ENCODE assay signal across 26 cellular contexts in genomic region chr1:109689844-109690405, GRCh38. TPM values are rescaled to one million over a fixed set of nuclear protein-coding genes. Genes with fewer than 3 reads are reported as not detected.
DNase-seq lines count a peak whose midpoint lies in the region; ATAC-seq and TF ChIP-seq lines count a peak whose summit lies in the region.
"Had no signal": no experiment of that assay in that cellular context is flagged by ENCODE, and none has a peak within 500 bp of the region (broad histone marks: within the 10 kb centered on the region; RNA-seq: fewer than 3 reads in every experiment).

No MANE protein-coding gene starts in this region.

- no peak for DNase-seq in activated CD4-positive, alpha-beta T cell treated with anti-CD3 and anti-CD28 coated beads, Interleukin-2, amount 10 ng/mL, durations not matched to agents 7 days and 5 days
- no peak for DNase-seq in activated CD4-positive, alpha-beta T cell treated with anti-CD3 and anti-CD28 coated beads for 48 hours
- DNase-seq in CD4-positive, alpha-beta T cell, result no peak
- DNase-seq in cerebellum (ENCODE audit: low spot score), result no peak
- DNase-seq in foreskin fibroblast, result no peak
- DNase-seq in DMS79 (lab: John Stamatoyannopoulos, UW), result no peak
- DNase-seq: BE2C, Caco-2, DMS 273 treated with DMSO at 0.1 percent for 48 hours, DND-41, GOT3, HCEC 1CT, MG63, NCI-H1417, NCI-H1694 treated with DMSO at 0.1 percent for 48 hours, NCI-H2081 treated with DMSO at 0.1 percent for 48 hours, NCI-H2171 treated with DMSO at 0.1 percent for 48 hours, NCI-H524 treated with DMSO at 0.1 percent for 48 hours, NCI-H82 had no signal

- peaks cover 22% of the 10 kb centered on the region for H3K4me1 Mint-ChIP-seq in activated CD4-positive, alpha-beta T cell treated with anti-CD3 and anti-CD28 coated beads, Interleukin-2, amount 10 ng/mL, durations not matched to agents 7 days and 5 days
- peaks cover 23% of the 10 kb centered on the region for H3K4me1 Mint-ChIP-seq in CD4-positive, alpha-beta T cell (ENCODE audit: low read depth)
- H3K4me1 Mint-ChIP-seq in nephron, result peaks cover 5% of the 10 kb centered on the region

- ATAC-seq in CD4-positive, alpha-beta T cell (ENCODE audit: poor library complexity), result no peak
- ATAC-seq: A549, GM12878, K562, Panc1 had no signal

- H3K36me3 Mint-ChIP-seq in activated CD4-positive, alpha-beta T cell treated with anti-CD3 and anti-CD28 coated beads, Interleukin-2, amount 10 ng/mL, durations not matched to agents 7 days and 5 days (ENCODE audit: low read depth), result peaks cover 11% of the 10 kb centered on the region
- H3K36me3 Mint-ChIP-seq in CD4-positive, alpha-beta T cell (ENCODE audit: low read depth), result peaks cover 34% of the 10 kb centered on the region
- H3K36me3 Mint-ChIP-seq in nephron (ENCODE audit: low read depth), result peaks cover 5% of the 10 kb centered on the region

- peaks cover 4% of the 10 kb centered on the region for H3K9me3 Mint-ChIP-seq in activated CD4-positive, alpha-beta T cell treated with anti-CD3 and anti-CD28 coated beads, Interleukin-2, amount 10 ng/mL, durations not matched to agents 7 days and 5 days
- no peaks in the 10 kb centered on the region for H3K9me3 Mint-ChIP-seq in CD4-positive, alpha-beta T cell
- H3K9me3 Mint-ChIP-seq in nephron, result no peaks in the 10 kb centered on the region

- POLR2A ChIA-PET in activated CD4-positive, alpha-beta T cell treated with anti-CD3 and anti-CD28 coated beads, Interleukin-2, amount 10 ng/mL, durations not matched to agents 7 days and 5 days (lab: Charles Lee), result no interaction called here
- POLR2A ChIA-PET in CD4-positive, alpha-beta T cell (lab: Charles Lee), result no interaction called here

- TF ChIP-seq CTCF in CD4-positive, alpha-beta T cell (IDR thresholded peaks at IDR 0.05), result no peak
- no peak for TF ChIP-seq CTCF in nephron (IDR thresholded peaks at IDR 0.05; ENCODE audit: unreplicated experiment in 3 of 3)
- TF ChIP-seq CTCF in foreskin fibroblast (IDR thresholded peaks at IDR 0.05; ENCODE audit: low read depth, low read length), result no peak

- peak overlapping the region; percentile 9 for H3K4me3 Mint-ChIP-seq in activated CD4-positive, alpha-beta T cell treated with anti-CD3 and anti-CD28 coated beads, Interleukin-2, amount 10 ng/mL, durations not matched to agents 7 days and 5 days
- H3K4me3 Mint-ChIP-seq in CD4-positive, alpha-beta T cell, result peak overlapping the region; percentile 95
- H3K4me3 Mint-ChIP-seq in nephron, result peak overlapping the region; percentile 49 to 79 (median 78)

- intact Hi-C loops in CD4-positive, alpha-beta T cell (cut with DNase I, micrococcal nuclease), result loop anchor here (2.0 to 5.0 kb wide), 5 partner anchors 47 to 292 kb away; partner anchors contain the start of gene AHCYL1 (in 1 of the 2)

- H3K27me3 ChIP-seq in CD4-positive, alpha-beta T cell (ENCODE audit: control insufficient read depth, insufficient read depth, low read length), result no peaks in the 10 kb centered on the region
- H3K27me3 ChIP-seq: BE2C, MG63 had no signal

- no peak overlapping the region for H3K27ac Mint-ChIP-seq in activated CD4-positive, alpha-beta T cell treated with anti-CD3 and anti-CD28 coated beads, Interleukin-2, amount 10 ng/mL, durations not matched to agents 7 days and 5 days
- peak overlapping the region; percentile 51 for H3K27ac Mint-ChIP-seq in CD4-positive, alpha-beta T cell
- H3K27ac Mint-ChIP-seq in nephron, result peak overlapping the region in 1 of 3 experiments; percentile 48

- no peaks in the 10 kb centered on the region for H3K27me3 Mint-ChIP-seq in activated CD4-positive, alpha-beta T cell treated with anti-CD3 and anti-CD28 coated beads, Interleukin-2, amount 10 ng/mL, durations not matched to agents 7 days and 5 days
- H3K27me3 Mint-ChIP-seq in CD4-positive, alpha-beta T cell, result no peaks in the 10 kb centered on the region
- no peaks in the 10 kb centered on the region for H3K27me3 Mint-ChIP-seq in nephron (ENCODE audit: low read depth)

- no peak overlapping the region for H3K27ac ChIP-seq in CD4-positive, alpha-beta T cell (ENCODE audit: low read depth, low read length)
- H3K27ac ChIP-seq in cingulate gyrus (ENCODE audit: low read depth, low read length), result peak overlapping the region; percentile 39
- H3K27ac ChIP-seq: A549 had no signal

- H3K4me3 ChIP-seq in foreskin fibroblast (ENCODE audit: low read depth in 1 of 2, low read length in 2 of 2), result no peak overlapping the region
- H3K4me3 ChIP-seq: A549, GM12878, K562, MG63 had no signal

- CTCF ChIA-PET in activated CD4-positive, alpha-beta T cell treated with anti-CD3 and anti-CD28 coated beads, Interleukin-2, amount 10 ng/mL, durations not matched to agents 7 days and 5 days (lab: Charles Lee), result no interaction called here
- CTCF ChIA-PET in CD4-positive, alpha-beta T cell (lab: Charles Lee), result no interaction called here

- no peaks in the 10 kb centered on the region for H3K9me3 ChIP-seq in CD4-positive, alpha-beta T cell (ENCODE audit: control insufficient read depth, low read length)
- H3K9me3 ChIP-seq: A549, BE2C, Caco-2 had no signal

RNA-seq across cellular contexts. Expression of gene GSTM1, which starts 2.3 kb away (rescaled TPM):
- 10 to 100 TPM; 68.4 to 77.2 TPM for total RNA-seq in activated CD4-positive, alpha-beta T cell treated with anti-CD3 and anti-CD28 coated beads, Interleukin-2, amount 10 ng/mL, durations not matched to agents 7 days and 5 days
- total RNA-seq in CD4-positive, alpha-beta T cell, result 10 to 100 TPM; 31.9 to 36.2 TPM
- 5.1 TPM for total RNA-seq in cerebellum
- total RNA-seq: Caco-2, K562 had no signal

RNA-seq across cellular contexts. Expression of gene GSTM2, which starts 22.1 kb away (rescaled TPM):
- 10 to 100 TPM; 33.4 to 33.5 TPM for total RNA-seq in activated CD4-positive, alpha-beta T cell treated with anti-CD3 and anti-CD28 coated beads, Interleukin-2, amount 10 ng/mL, durations not matched to agents 7 days and 5 days
- total RNA-seq in CD4-positive, alpha-beta T cell, result 100 to 1,000 TPM; 106 to 107 TPM
- 23.3 TPM for total RNA-seq in cerebellum

RNA-seq across cellular contexts. Expression of gene GSTM5, which starts 22.1 kb away (rescaled TPM):
- total RNA-seq in activated CD4-positive, alpha-beta T cell treated with anti-CD3 and anti-CD28 coated beads, Interleukin-2, amount 10 ng/mL, durations not matched to agents 7 days and 5 days, result under 1 TPM in 1 of 2 experiments, not detected in 1; 0.17 TPM
- total RNA-seq in CD4-positive, alpha-beta T cell, result under 1 TPM; 0.20 to 0.36 TPM
- 10.6 TPM for total RNA-seq in cerebellum
- total RNA-seq: K562, LHCN-M2 had no signal

RNA-seq across cellular contexts. Expression of gene GSTM4, which starts 34.0 kb away (rescaled TPM):
- 10 to 100 TPM; 34.3 to 36.3 TPM for total RNA-seq in activated CD4-positive, alpha-beta T cell treated with anti-CD3 and anti-CD28 coated beads, Interleukin-2, amount 10 ng/mL, durations not matched to agents 7 days and 5 days
- 10 to 100 TPM; 17.7 to 20.7 TPM for total RNA-seq in CD4-positive, alpha-beta T cell
- 7.0 TPM for total RNA-seq in cerebellum

RNA-seq across cellular contexts. Expression of gene GSTM3, which starts 50.9 kb away (rescaled TPM):
- 1 to 10 TPM; 6.3 to 8.2 TPM for total RNA-seq in activated CD4-positive, alpha-beta T cell treated with anti-CD3 and anti-CD28 coated beads, Interleukin-2, amount 10 ng/mL, durations not matched to agents 7 days and 5 days
- total RNA-seq in CD4-positive, alpha-beta T cell, result 10 to 100 TPM; 14.8 to 15.4 TPM
- 47.8 TPM for total RNA-seq in cerebellum
- total RNA-seq: GM12878 had no signal

Comparison
In these comparisons a context has a peak if more than half of its experiments do, and no peak if none do; other contexts are left out.
1. H3K4me3 Mint-ChIP-seq: peak in every context shown above with its lines; median percentile 95 in CD4-positive, alpha-beta T cell; 78 in nephron; 9 in activated CD4-positive, alpha-beta T cell treated with anti-CD3 and anti-CD28 coated beads, Interleukin-2, amount 10 ng/mL, durations not matched to agents 7 days and 5 days.